In the genomic region with DNA sequence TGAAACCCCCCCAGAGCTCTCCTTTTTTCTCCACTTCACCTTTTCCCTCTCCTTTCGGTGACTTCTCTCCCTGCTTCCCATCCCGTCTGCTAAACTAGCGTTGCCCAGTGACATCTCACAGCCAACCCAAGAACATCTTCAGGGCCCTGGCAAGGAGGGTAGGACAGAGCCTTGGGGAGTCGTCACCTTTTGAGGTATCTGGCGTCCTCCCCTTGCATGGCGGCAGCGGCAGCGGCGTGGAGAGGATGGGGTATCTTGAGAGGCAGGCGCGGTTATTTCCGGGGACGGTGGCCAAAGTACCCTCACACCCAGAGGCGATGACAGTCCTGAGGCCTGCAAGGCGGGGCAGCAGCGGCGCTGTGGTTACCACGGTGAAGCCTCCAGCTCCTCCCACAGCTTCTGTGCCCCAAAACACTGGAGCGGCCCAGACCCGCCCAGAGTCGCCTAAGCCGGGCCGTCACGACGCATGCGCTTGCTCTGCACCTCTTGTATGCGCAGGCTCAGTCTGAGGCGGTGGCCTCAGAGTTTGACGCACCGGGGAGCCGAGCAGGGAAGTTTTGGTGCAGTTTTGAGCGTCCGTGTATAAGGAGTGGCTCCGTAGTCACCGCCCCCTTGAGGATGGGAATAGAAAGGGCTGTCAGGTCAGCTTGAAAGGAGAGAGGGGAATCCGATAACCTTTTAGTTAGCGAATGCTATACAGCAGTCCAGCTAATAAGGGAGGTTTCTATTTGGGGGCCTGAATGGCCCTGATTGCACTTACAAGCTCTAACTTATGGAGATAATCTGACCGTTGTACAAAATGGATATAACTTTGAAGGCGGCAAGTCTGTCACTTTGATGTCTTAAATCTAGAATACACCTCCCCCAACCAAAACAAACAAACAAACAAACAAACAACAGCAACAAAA, we compare ENCODE assay signal across 8 cellular contexts. TPM values are rescaled to one million over a fixed set of nuclear protein-coding genes. Genes with fewer than 3 reads are reported as not detected.
DNase-seq lines count a peak whose midpoint lies in the region; ATAC-seq and TF ChIP-seq lines count a peak whose summit lies in the region.

Gene KIFAP3, minus strand, starts transcription at position 446 of the 908 bp plus-strand sequence. Its CDS starts 228 bp downstream, at position 218.

- H3K36me3 ChIP-seq in liver (ENCODE audit: control insufficient read depth in 4 of 4, insufficient read depth in 3 of 4, low read depth in 1 of 4, low read length in 3 of 4), result no peaks in the 10 kb centered on the region

- H3K4me1 ChIP-seq in liver (ENCODE audit: control insufficient read depth in 4 of 4, insufficient read depth in 4 of 4, low read length in 3 of 4), result peaks cover 4 to 12% (median 9%) of the 10 kb centered on the region in 4 donors

- intact Hi-C loops in CD14-positive monocyte (cut with micrococcal nuclease), result loop anchor here (5.0 to 10.0 kb wide), 3 partner anchors 180 to 460 kb away; partner anchors contain the start of genes SCYL3 (in 2 of the 2) and GORAB (in 1 of the 2)

- under 1% methylated on average over 39 of the region's 39 CpGs for WGBS in liver

- peaks cover 0 to 16% (median 8%) of the 10 kb centered on the region in 7 donors for H3K9me3 Mint-ChIP-seq in CD14-positive monocyte

- H3K4me1 Mint-ChIP-seq in CD14-positive monocyte, result peaks cover 23% of the 10 kb centered on the region

- H3K4me3 Mint-ChIP-seq in CD14-positive monocyte, result peak within 1 kb of the TSS; percentile 90 to 92

- peak within 1 kb of the TSS; percentile 88 to 96 (median 93) for H3K27ac Mint-ChIP-seq in CD14-positive monocyte

- peak within 1 kb of the TSS; percentile 51 to 93 (median 75) for H3K4me3 ChIP-seq in liver (ENCODE audit: low read depth in 1 of 3, low read length in 3 of 3)

- H3K27me3 Mint-ChIP-seq in CD14-positive monocyte (ENCODE audit: low read depth in 3 of 3), result peaks cover 0 to 2% (median 0%) of the 10 kb centered on the region in 3 donors

- ATAC-seq in GM19372 (IDR thresholded peaks at IDR 0.05; ENCODE audit: low read depth, unreplicated experiment) (peak; percentile 97), HG03565 (IDR thresholded peaks at IDR 0.05; ENCODE audit: unreplicated experiment) (peak; percentile 95)

- H3K36me3 Mint-ChIP-seq in CD14-positive monocyte, result peaks cover 0 to 2% of the 10 kb centered on the region in 2 donors

- TF ChIP-seq CTCF in CD14-positive monocyte (IDR thresholded peaks at IDR 0.05) (peak; percentile 57), liver (IDR thresholded peaks at IDR 0.05; ENCODE audit: low read depth, low read length, missing input control) (peak; percentile 59)

- TF ChIP-seq RAD21 in liver (IDR thresholded peaks at IDR 0.05), result peak; percentile 73 to 75

- H3K9me3 ChIP-seq in liver (ENCODE audit: control insufficient read depth in 4 of 4, low read length in 3 of 4), result peaks cover 0 to 7% (median 3%) of the 10 kb centered on the region in 4 donors

- DNase-seq in CD14-positive monocyte (ENCODE audit: low spot score) (peak; percentile 97), NCI-H774 (lab: John Stamatoyannopoulos, UW) (peak; percentile 97), dermis microvascular lymphatic vessel endothelial cell (ENCODE audit: low read depth in 2 of 2) (peak; percentile 91 to 97)
- DNase-seq in activated CD4-positive, alpha-beta T cell treated with anti-CD3 and anti-CD28 coated beads, Interleukin-2, amount 50 U/mL, for 48 hours, result peak; percentile 95 to 96
- DNase-seq in stimulated activated CD4-positive, alpha-beta T cell treated with anti-CD3 and anti-CD28 coated beads, Interleukin-4, amount 100 ng/mL, for 4 hours, result peak; percentile 88 to 95

- H3K9ac ChIP-seq in liver (ENCODE audit: low read depth in 1 of 2, low read length in 2 of 2), result peak within 1 kb of the TSS; percentile 11 to 72

- H3K27me3 ChIP-seq in liver (ENCODE audit: control insufficient read depth in 4 of 4, insufficient read depth in 4 of 4, low read length in 3 of 4), result no peaks in the 10 kb centered on the region

- peak within 1 kb of the TSS; percentile 39 to 49 for H3K27ac ChIP-seq in liver (ENCODE audit: low read depth in 1 of 2, low read length in 2 of 2)

TF ChIP-seq in liver, 16 proteins besides CTCF, POLR2A, EP300 and RAD21:
- TF ChIP-seq ATF3 (IDR thresholded peaks at IDR 0.05), result no peak
- peak; percentile 6 for TF ChIP-seq HNF4G (IDR thresholded peaks at IDR 0.05)
- TF ChIP-seq ZBTB33 (IDR thresholded peaks at IDR 0.05), result peak; percentile 77
- TF ChIP-seq RXRA (IDR thresholded peaks at IDR 0.05), result peak; percentile 54 to 62
- TF ChIP-seq FOXA2 (IDR thresholded peaks at IDR 0.05), result peak; percentile 44
- peak; percentile 71 for TF ChIP-seq REST (IDR thresholded peaks at IDR 0.05)
- TF ChIP-seq EGR1 (IDR thresholded peaks at IDR 0.05; ENCODE audit: low read depth in 2 of 2), result peak in 1 of 2 donors; percentile 24
- peak; percentile 58 to 68 for TF ChIP-seq JUND (IDR thresholded peaks at IDR 0.05)
- peak in 1 of 2 donors; percentile 69 for TF ChIP-seq GABPA (IDR thresholded peaks at IDR 0.05 in 1 of 2, conservative IDR thresholded peaks at IDR 0.05 in 1 of 2)
- peak; percentile 72 for TF ChIP-seq MAX (IDR thresholded peaks at IDR 0.05)
- peak; percentile 75 for TF ChIP-seq SP1 (IDR thresholded peaks at IDR 0.05)
- TF ChIP-seq HNF4A (conservative IDR thresholded peaks at IDR 0.05), result peak in 1 of 2 donors; percentile 40
- peak; percentile 89 for TF ChIP-seq YY1 (IDR thresholded peaks at IDR 0.05)
- TF ChIP-seq TAF1 (conservative IDR thresholded peaks at IDR 0.05), result peak; percentile 44
- peak; percentile 46 for TF ChIP-seq FOXA1 (IDR thresholded peaks at IDR 0.05)
- TF ChIP-seq NR2F2 (IDR thresholded peaks at IDR 0.05), result peak; percentile 53
TF ChIP-seq in liver: peak in this region for 15.

RNA-seq across cellular contexts. Expression of gene KIFAP3, which starts in this region (rescaled TPM):
- polyA plus RNA-seq in CD14-positive monocyte (1 to 10 TPM; 2.2 to 4.7 TPM), liver (1 to 10 TPM; 4.5 to 5.4 TPM)
- total RNA-seq in dermis microvascular lymphatic vessel endothelial cell (12.1 and 15.8 TPM in 2 replicates), liver (10 to 100 TPM in 1 of 2 donors, 1 to 10 TPM in 1; 8.4 to 11.1 TPM)

Comparison
In these comparisons a context has a peak if more than half of its experiments do, and no peak if none do; other contexts are left out.
1. Peak in every context shown above with its lines: DNase-seq, ATAC-seq, H3K4me3 ChIP-seq and H3K27ac ChIP-seq.